9 cellular contexts compared by ENCODE assay signal in genomic region chrX:136878423-136878822, GRCh38. TPM values are rescaled to one million over a fixed set of nuclear protein-coding genes. Genes with fewer than 3 reads are reported as not detected.
A peak's percentile ranks its signal among the peaks of the same experiment; 100 is the strongest.
DNase-seq lines count a peak whose midpoint lies in the region; ATAC-seq, FAIRE-seq and TF ChIP-seq lines count a peak whose summit lies in the region.
"Had no signal": no experiment of that assay in that cellular context is flagged by ENCODE, and none has a peak within 500 bp of the region (broad histone marks: within the 10 kb centered on the region; RNA-seq: fewer than 3 reads in every experiment).

No MANE protein-coding gene starts in this region.

- peaks cover 7% of the 10 kb centered on the region for H3K4me1 Mint-ChIP-seq in mesothelial cell of epicardium

- SMC1A ChIA-PET in GM12878 (lab: Charles Lee; ENCODE audit: uncharacterized antibody, unreplicated experiment), result interaction anchor here (0.6 to 1.8 kb wide), 5 partner anchors 8 to 111 kb away, joined by 3 to 7 read pairs (median 5); no protein-coding TSS in a partner anchor

- peaks cover 16% of the 10 kb centered on the region for H3K9me3 Mint-ChIP-seq in mesothelial cell of epicardium

- H2AFZ ChIP-seq in GM12878 (ENCODE audit: control insufficient read depth, low read depth, low read length), result no peak overlapping the region

- peaks cover 59% of the 10 kb centered on the region for H3K36me3 ChIP-seq in A673 (ENCODE audit: insufficient read depth, low read length, poor library complexity, severe bottlenecking)
- H3K36me3 ChIP-seq in GM12878 (ENCODE audit: control insufficient read depth in 2 of 2, insufficient read depth in 2 of 2, low read length in 1 of 2), result peaks cover 0 to 6% of the 10 kb centered on the region in 2 experiments; a peak in 1 of 4 replicates

- no peak for DNase-seq in A673 (ENCODE audit: low spot score)
- no peak for DNase-seq in HFF-Myc (ENCODE audit: extremely low read depth, low read depth)
- DNase-seq in GM12878 (ENCODE audit: low read depth, low spot score), result no peak
- no peak for DNase-seq in mesothelial cell of epicardium (ENCODE audit: low spot score in 2 of 2, unreplicated experiment in 2 of 2)
- no peak for DNase-seq in DMS153 (lab: John Stamatoyannopoulos, UW)
- no peak for DNase-seq in glomerular visceral epithelial cell (ENCODE audit: extremely low spot score)
- DNase-seq: NCI-H2171 had no signal

- TF ChIP-seq EP300 in GM12878 (IDR thresholded peaks at IDR 0.05; ENCODE audit: borderline replicate concordance in 1 of 2, control insufficient read depth in 1 of 2, low read depth in 2 of 2, low read length in 2 of 2), result no peak

- ATAC-seq in GM12878, result no peak
- ATAC-seq in GM19452 (IDR thresholded peaks at IDR 0.05; ENCODE audit: unreplicated experiment), result no peak
- ATAC-seq in GM21528 (IDR thresholded peaks at IDR 0.05; ENCODE audit: low FRiP score, unreplicated experiment), result no peak

- CTCF ChIA-PET in A673 (lab: Charles Lee) (no interaction called here), GM12878 (lab: Yijun Ruan, JAX) (interaction anchor here (0.6 kb wide), 1 partner anchor 12 kb away, joined by 3 read pairs; no protein-coding TSS in a partner anchor)

- POLR2A ChIA-PET in A673 (lab: Charles Lee; ENCODE audit: low non-redundant PET), result no interaction called here
- POLR2A ChIA-PET in GM12878 (lab: Charles Lee), result no interaction called here

- H3K27ac Mint-ChIP-seq in mesothelial cell of epicardium, result no peak overlapping the region

- FAIRE-seq in GM12878 (lab: Jason Lieb, UNC), result no peak

- H3K27ac ChIP-seq in A673 (ENCODE audit: low read depth, low read length, poor library complexity, severe bottlenecking) (no peak overlapping the region), GM12878 (ENCODE audit: control insufficient read depth, insufficient read depth) (no peak overlapping the region)

- TF ChIP-seq POLR2A in GM12878 (IDR thresholded peaks at IDR 0.05; ENCODE audit: low read depth, low read length), result no peak

- H3K4me3 ChIP-seq in A673 (ENCODE audit: low read depth, low read length, poor library complexity, severe bottlenecking) (peak overlapping the region; percentile 65), HFF-Myc (replicated peaks; ENCODE audit: low read depth, low read length) (peak overlapping the region; percentile 79), GM12878 (peak overlapping the region; percentile 85)

- intact Hi-C loops in A673 (cut with micrococcal nuclease; ENCODE audit: unreplicated experiment), result no loop called here
- intact Hi-C loops in GM12878 (cut with micrococcal nuclease; ENCODE audit: unreplicated experiment), result no loop called here

- 51% methylated on average over 4 of the region's 11 CpGs for WGBS in GM12878 (ENCODE audit: insufficient coverage, insufficient replicate concordance, low lambda C conversion rate, missing lambda C conversion rate)

- H4K20me1 ChIP-seq in GM12878 (ENCODE audit: control insufficient read depth, insufficient read depth), result no peaks in the 10 kb centered on the region

- no peaks in the 10 kb centered on the region for H3K9me3 ChIP-seq in A673 (ENCODE audit: low read depth, low read length, poor library complexity, severe bottlenecking)
- H3K9me3 ChIP-seq in GM12878 (replicated peaks; ENCODE audit: control insufficient read depth, insufficient read depth, low read length), result no peaks in the 10 kb centered on the region; the same call in 2 of the 3 replicates

- no peak for TF ChIP-seq RAD21 in GM12878 (IDR thresholded peaks at IDR 0.05; ENCODE audit: insufficient read depth, low read depth, low read length)

- RAD21 ChIA-PET in GM12878 (lab: Charles Lee; ENCODE audit: unreplicated experiment), result interaction anchor here (0.8 to 1.4 kb wide), 3 partner anchors 34 to 163 kb away, joined by 3 to 5 read pairs (median 3); no protein-coding TSS in a partner anchor

- H3K36me3 Mint-ChIP-seq in mesothelial cell of epicardium, result peaks cover 19% of the 10 kb centered on the region

- peak overlapping the region; percentile 91 for H3K4me3 Mint-ChIP-seq in mesothelial cell of epicardium

- H3K27me3 ChIP-seq in A673 (replicated peaks; ENCODE audit: insufficient read depth, low read depth, low read length, poor library complexity) (no peaks in the 10 kb centered on the region), GM12878 (replicated peaks in 1 of 2; ENCODE audit: control insufficient read depth in 2 of 2, insufficient read depth in 2 of 2, low read length in 1 of 2) (no peaks in the 10 kb centered on the region)

- in situ Hi-C loops in GM12878 (cut with MboI), result no loop called here

- H3K4me1 ChIP-seq in A673 (ENCODE audit: insufficient read depth, low read length, poor library complexity, severe bottlenecking), result peaks cover 21% of the 10 kb centered on the region
- H3K4me1 ChIP-seq in GM12878 (ENCODE audit: control insufficient read depth, insufficient read depth, low read length), result no peaks in the 10 kb centered on the region; the same call in 1 of the 2 replicates

- peak overlapping the region; percentile 50; the same call in 1 of the 2 replicates for H3K4me2 ChIP-seq in GM12878 (ENCODE audit: control insufficient read depth, insufficient read depth)

- TF ChIP-seq CTCF in A673 (conservative IDR thresholded peaks at IDR 0.05; ENCODE audit: low read depth, low read length) (no peak), HFF-Myc (IDR thresholded peaks at IDR 0.05; ENCODE audit: low read depth, low read length, missing control alignments) (no peak), GM12878 (IDR thresholded peaks at IDR 0.05 in 2 of 3, conservative IDR thresholded peaks at IDR 0.05 in 1 of 3; ENCODE audit: control insufficient read depth in 2 of 3, extremely low read depth in 1 of 3, insufficient read depth in 1 of 3, low read depth in 3 of 3, low read length in 3 of 3) (no peak), mesothelial cell of epicardium (IDR thresholded peaks at IDR 0.05; ENCODE audit: unreplicated experiment) (no peak)

- H3K79me2 ChIP-seq in GM12878 (ENCODE audit: control insufficient read depth, insufficient read depth, low read length), result peaks cover 36% of the 10 kb centered on the region

- no peaks in the 10 kb centered on the region for H3K27me3 Mint-ChIP-seq in mesothelial cell of epicardium (ENCODE audit: low read depth)

- H3K9ac ChIP-seq in GM12878 (ENCODE audit: control insufficient read depth, insufficient read depth, low read length), result no peak overlapping the region; the same call in none of the 2 replicates

- BruUV-seq in A673 (replicated peaks; lab: Mats Ljungman, UMichigan), result no TSS peak
- no TSS peak for BruUV-seq in GM12878 (replicated peaks; lab: Mats Ljungman, UMichigan)

TF ChIP-seq in GM12878, 131 proteins besides CTCF, POLR2A, EP300 and RAD21 (continues in another document):
- TF ChIP-seq EED (IDR thresholded peaks at IDR 0.05; ENCODE audit: low read depth) (no peak), KDM1A (IDR thresholded peaks at IDR 0.05; ENCODE audit: borderline replicate concordance) (no peak), WRNIP1 (IDR thresholded peaks at IDR 0.05; ENCODE audit: borderline replicate concordance, low read depth, low read length) (no peak), CHD1 (IDR thresholded peaks at IDR 0.05; ENCODE audit: low read depth, low read length) (no peak), TCF12 (IDR thresholded peaks at IDR 0.05; ENCODE audit: low read depth, low read length) (no peak), ESRRA (IDR thresholded peaks at IDR 0.05; ENCODE audit: low read length) (no peak), IRF4 (IDR thresholded peaks at IDR 0.05; ENCODE audit: low read depth, low read length) (no peak), CEBPB (IDR thresholded peaks at IDR 0.05; ENCODE audit: borderline replicate concordance in 1 of 2, low read depth in 2 of 2, low read length in 2 of 2) (no peak), CHD2 (IDR thresholded peaks at IDR 0.05; ENCODE audit: borderline replicate concordance, low read depth, low read length) (no peak), TBL1XR1 (IDR thresholded peaks at IDR 0.05; ENCODE audit: low read depth, low read length) (no peak)
- TF ChIP-seq, protein P1, sequence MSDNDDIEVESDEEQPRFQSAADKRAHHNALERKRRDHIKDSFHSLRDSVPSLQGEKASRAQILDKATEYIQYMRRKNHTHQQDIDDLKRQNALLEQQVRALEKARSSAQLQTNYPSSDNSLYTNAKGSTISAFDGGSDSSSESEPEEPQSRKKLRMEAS (IDR thresholded peaks at IDR 0.05; ENCODE audit: low read depth, low read length), result no peak
- TF ChIP-seq, protein P2, sequence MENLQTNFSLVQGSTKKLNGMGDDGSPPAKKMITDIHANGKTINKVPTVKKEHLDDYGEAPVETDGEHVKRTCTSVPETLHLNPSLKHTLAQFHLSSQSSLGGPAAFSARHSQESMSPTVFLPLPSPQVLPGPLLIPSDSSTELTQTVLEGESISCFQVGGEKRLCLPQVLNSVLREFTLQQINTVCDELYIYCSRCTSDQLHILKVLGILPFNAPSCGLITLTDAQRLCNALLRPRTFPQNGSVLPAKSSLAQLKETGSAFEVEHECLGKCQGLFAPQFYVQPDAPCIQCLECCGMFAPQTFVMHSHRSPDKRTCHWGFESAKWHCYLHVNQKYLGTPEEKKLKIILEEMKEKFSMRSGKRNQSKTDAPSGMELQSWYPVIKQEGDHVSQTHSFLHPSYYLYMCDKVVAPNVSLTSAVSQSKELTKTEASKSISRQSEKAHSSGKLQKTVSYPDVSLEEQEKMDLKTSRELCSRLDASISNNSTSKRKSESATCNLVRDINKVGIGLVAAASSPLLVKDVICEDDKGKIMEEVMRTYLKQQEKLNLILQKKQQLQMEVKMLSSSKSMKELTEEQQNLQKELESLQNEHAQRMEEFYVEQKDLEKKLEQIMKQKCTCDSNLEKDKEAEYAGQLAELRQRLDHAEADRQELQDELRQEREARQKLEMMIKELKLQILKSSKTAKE (IDR thresholded peaks at IDR 0.05; ENCODE audit: low read depth, poor library complexity, severe bottlenecking), result no peak

RNA-seq across cellular contexts. Expression of gene RBMX, which starts 2.1 kb away (rescaled TPM):
- 422 and 432 TPM in 2 replicates for total RNA-seq in A673 (2021)
- total RNA-seq in GM12878 (2013; cell fraction: nucleolus; rRNA removed), result 348 and 354 TPM in 2 replicates
- 258 and 320 TPM in 2 replicates for total RNA-seq in GM12878 (2014; rRNA removed)
- total RNA-seq in GM12878 (2014; rRNA removed; fragmentation: Illumina TruSeq; extraction: Trizol), result 404 and 421 TPM in 2 replicates
- total RNA-seq in GM12878 (2021), result 280 and 287 TPM in 2 replicates
- 120 TPM for polyA plus RNA-seq in GM12878 (2011; ENCODE audit: low read depth)
- polyA plus RNA-seq in GM12878 (2011; rRNA removed), result 290 and 302 TPM in 2 replicates
- 184 and 198 TPM in 2 replicates for polyA plus RNA-seq in GM12878 (2011; cell fraction: cytosol; rRNA removed)
- polyA plus RNA-seq in GM12878 (2011; cell fraction: nucleus; rRNA removed), result 257 and 285 TPM in 2 replicates
- 181 and 204 TPM in 2 replicates for polyA plus RNA-seq in GM12878 (2012)
- polyA plus RNA-seq in GM12878 (2014; fragmentation: Illumina TruSeq; extraction: Trizol), result 427 and 489 TPM in 2 replicates
- polyA plus RNA-seq in GM12878 (2014; fragmentation: Nextera tagmentation; extraction: Ambion mirVana), result 100 to 1,000 TPM; 299 to 332 TPM
- polyA plus RNA-seq in GM12878 (2014; rRNA removed), result 234 and 252 TPM in 2 replicates
- polyA plus RNA-seq in GM12878 (2016; fragmentation: Nextera tagmentation; extraction: Ambion mirVana), result 100 to 1,000 TPM; 262 to 270 TPM
- 129 and 186 TPM in 2 replicates for polyA minus RNA-seq in GM12878 (2011; rRNA and poly(A)+ RNA removed)
- 80.2 and 89.5 TPM in 2 replicates for polyA minus RNA-seq in GM12878 (2011; cell fraction: cytosol; rRNA and poly(A)+ RNA removed)
- polyA minus RNA-seq in GM12878 (2011; cell fraction: nucleus; rRNA and poly(A)+ RNA removed), result 46.8 and 57.8 TPM in 2 replicates
- 369 to 373 TPM (median 371 TPM) in 3 replicates for total RNA-seq in mesothelial cell of epicardium
